In the genomic region with DNA sequence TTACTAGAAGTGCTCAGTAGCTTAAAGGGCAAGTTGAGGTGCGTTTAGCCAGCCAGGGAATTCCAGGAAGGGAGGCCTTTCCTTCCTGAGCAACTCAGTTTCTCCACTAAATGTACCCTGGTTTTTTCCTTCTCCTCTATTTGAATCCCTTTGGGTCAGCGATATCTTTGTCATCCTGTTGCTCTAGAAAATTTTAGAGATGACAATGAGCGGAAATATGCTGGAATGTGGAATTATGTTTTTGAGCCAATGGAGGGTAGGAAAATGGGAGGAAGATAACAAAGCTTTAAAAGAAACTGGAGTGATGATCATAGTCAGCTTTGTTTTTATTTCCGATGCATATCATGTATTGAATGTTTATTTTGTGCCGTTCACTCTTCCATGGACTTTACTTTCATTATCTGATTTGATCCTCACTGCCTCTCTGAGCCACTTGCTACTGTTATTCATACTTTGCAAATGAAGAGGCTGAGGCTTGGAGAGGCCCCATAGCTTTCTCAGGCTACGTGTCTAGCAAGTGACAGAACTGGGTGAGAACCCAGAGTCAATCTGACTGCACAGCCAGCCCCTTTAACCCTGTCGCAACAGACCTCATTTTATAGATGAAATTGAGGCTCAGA, we compare ENCODE assay signal across 23 cellular contexts.
DNase-seq lines count a peak whose midpoint lies in the region; FAIRE-seq and TF ChIP-seq lines count a peak whose summit lies in the region.
"Had no signal": no experiment of that assay in that cellular context is flagged by ENCODE, and none has a peak within 500 bp of the region (broad histone marks: within the 10 kb centered on the region; RNA-seq: fewer than 3 reads in every experiment).

No MANE protein-coding gene starts in this region.

- intact Hi-C loops in endothelial cell of umbilical vein (cut with micrococcal nuclease) = loop anchor here (1.0 to 5.0 kb wide), 2 partner anchors 80 to 177 kb away; no protein-coding TSS in a partner anchor

- CTCF ChIA-PET in endothelial cell of umbilical vein (lab: Charles Lee) = interaction anchor here (0.9 to 2.9 kb wide), 13 partner anchors 9 to 770 kb away, joined by 3 to 17 read pairs (median 6); a partner anchor contains a TSS
- CTCF ChIA-PET in activated CD4-positive, alpha-beta memory T cell treated with anti-CD3 and anti-CD28 coated beads, Interleukin-2, amount 10 ng/mL, durations not matched to agents 7 days and 5 days (lab: Charles Lee) = interaction anchor here (1.7 to 2.9 kb wide), 2 partner anchors 18 to 20 kb away, joined by 5 to 12 read pairs; no protein-coding TSS in a partner anchor

- TF ChIP-seq CTCF in VCaP (conservative IDR thresholded peaks at IDR 0.05) = no peak
- no peak for TF ChIP-seq CTCF in endothelial cell of umbilical vein (IDR thresholded peaks at IDR 0.05; ENCODE audit: extremely low read depth in 1 of 2, insufficient read depth in 1 of 2, low read depth in 1 of 2, low read length in 2 of 2)
- TF ChIP-seq CTCF in osteocyte (IDR thresholded peaks at IDR 0.05) = no peak

- H3K36me3 ChIP-seq in ACC112 (ENCODE audit: insufficient read depth, low read length) (no peaks in the 10 kb centered on the region), endothelial cell of umbilical vein (ENCODE audit: control insufficient read depth in 2 of 2, extremely low read depth in 1 of 2, insufficient read depth in 2 of 2, low read length in 2 of 2) (no peaks in the 10 kb centered on the region)

- H3K36me3 Mint-ChIP-seq in osteocyte (ENCODE audit: unreplicated experiment) = no peaks in the 10 kb centered on the region
- H3K36me3 Mint-ChIP-seq in activated CD4-positive, alpha-beta memory T cell treated with anti-CD3 and anti-CD28 coated beads, Interleukin-2, amount 10 ng/mL, durations not matched to agents 7 days and 5 days (ENCODE audit: low read depth) = no peaks in the 10 kb centered on the region
- H3K36me3 Mint-ChIP-seq: CD14-positive monocyte had no signal

- POLR2A ChIA-PET in endothelial cell of umbilical vein (lab: Charles Lee) = interaction anchor here (0.5 kb wide), 1 partner anchor 216 kb away, joined by 3 read pairs; no protein-coding TSS in a partner anchor
- POLR2A ChIA-PET in activated CD4-positive, alpha-beta memory T cell treated with anti-CD3 and anti-CD28 coated beads, Interleukin-2, amount 10 ng/mL, durations not matched to agents 7 days and 5 days (lab: Charles Lee) = no interaction called here

- no peaks in the 10 kb centered on the region for H4K20me1 ChIP-seq in endothelial cell of umbilical vein (replicated peaks; ENCODE audit: control insufficient read depth, extremely low read depth, insufficient read depth, low read length)

- H3K27ac Mint-ChIP-seq in osteocyte (ENCODE audit: unreplicated experiment) = peak overlapping the region; percentile 10
- H3K27ac Mint-ChIP-seq in activated CD4-positive, alpha-beta memory T cell treated with anti-CD3 and anti-CD28 coated beads, Interleukin-2, amount 10 ng/mL, durations not matched to agents 7 days and 5 days = no peak overlapping the region
- H3K27ac Mint-ChIP-seq: CD14-positive monocyte had no signal

- BruUV-seq in endothelial cell of umbilical vein (replicated peaks; lab: Mats Ljungman, UMichigan) = no TSS peak

- peak overlapping the region; percentile 96 for H3K4me2 ChIP-seq in endothelial cell of umbilical vein (ENCODE audit: insufficient read depth, low read length)
- H3K4me2 ChIP-seq: PC-9 had no signal

- H3K4me3 ChIP-seq in ACC112 (ENCODE audit: low read depth, low read length) (peak overlapping the region; percentile 61), endothelial cell of umbilical vein (replicated peaks in 1 of 3; ENCODE audit: insufficient read depth in 1 of 3, low read depth in 1 of 3, low read length in 3 of 3) (peak overlapping the region in 2 of 3 experiments; percentile 30 to 58)
- H3K4me3 ChIP-seq: PC-9 had no signal

- H3K4me1 ChIP-seq in ACC112 (ENCODE audit: control insufficient read depth, insufficient read depth, low read length, unreplicated experiment) (peaks cover 9% of the 10 kb centered on the region), endothelial cell of umbilical vein (ENCODE audit: control insufficient read depth, extremely low read depth, insufficient read depth, low read length) (peaks cover 23% of the 10 kb centered on the region)

- DNase-seq in endothelial cell of umbilical vein (ENCODE audit: low read depth, low spot score) (peak; percentile 83), osteocyte (ENCODE audit: extremely low spot score, unreplicated experiment) (no peak), C1 segment of cervical spinal cord (lab: John Stamatoyannopoulos, UW) (no peak), H54 (ENCODE audit: insufficient read length, low spot score) (no peak), cerebellar cortex (ENCODE audit: low spot score) (no peak)
- DNase-seq in activated CD4-positive, alpha-beta memory T cell treated with anti-CD3 and anti-CD28 coated beads, Interleukin-2, amount 10 ng/mL, durations not matched to agents 7 days and 5 days = no peak
- DNase-seq: EL, GF-D8, H9, KG1, NCI-H1092, NCI-H1436, NCI-H187 treated with DMSO at 0.1 percent for 48 hours, NCI-H2107, NCI-H446 treated with DMSO at 0.1 percent for 48 hours, NCI-H526 treated with DMSO at 0.1 percent for 48 hours, PC-9, RPMI8226, SHP77 treated with DMSO at 0.1 percent for 48 hours had no signal

- no peaks in the 10 kb centered on the region for H3K9me3 Mint-ChIP-seq in osteocyte (ENCODE audit: unreplicated experiment)
- no peaks in the 10 kb centered on the region for H3K9me3 Mint-ChIP-seq in activated CD4-positive, alpha-beta memory T cell treated with anti-CD3 and anti-CD28 coated beads, Interleukin-2, amount 10 ng/mL, durations not matched to agents 7 days and 5 days
- H3K9me3 Mint-ChIP-seq: CD14-positive monocyte, H9 had no signal

- TF ChIP-seq POLR2A in endothelial cell of umbilical vein (IDR thresholded peaks at IDR 0.05; ENCODE audit: low read depth, low read length) (no peak), H54 (IDR thresholded peaks at IDR 0.05; ENCODE audit: low read depth, low read length) (no peak)

- H3K27me3 Mint-ChIP-seq in osteocyte (ENCODE audit: unreplicated experiment) = peaks cover 9% of the 10 kb centered on the region
- peaks cover 3% of the 10 kb centered on the region for H3K27me3 Mint-ChIP-seq in activated CD4-positive, alpha-beta memory T cell treated with anti-CD3 and anti-CD28 coated beads, Interleukin-2, amount 10 ng/mL, durations not matched to agents 7 days and 5 days

- H3K9ac ChIP-seq in endothelial cell of umbilical vein (replicated peaks; ENCODE audit: extremely low read depth, insufficient read depth, low read length) = peak overlapping the region; percentile 61

- dilution Hi-C loops in endothelial cell of umbilical vein (cut with MboI; ENCODE audit: extremely low pct_ligation_motif_present, low sequenced_read_pairs) = no loop called here

- no peaks in the 10 kb centered on the region for H3K9me1 ChIP-seq in endothelial cell of umbilical vein (replicated peaks; ENCODE audit: control insufficient read depth, extremely low read depth, insufficient read depth, low read length)

- FAIRE-seq in endothelial cell of umbilical vein (lab: Jason Lieb, UNC) (peak; percentile 88), H54 (lab: Jason Lieb, UNC) (no peak)
- FAIRE-seq: D721Med had no signal

- H3K27me3 ChIP-seq in ACC112 (ENCODE audit: insufficient read depth, low read length) = peaks cover 35% of the 10 kb centered on the region
- peaks cover 0 to 2% of the 10 kb centered on the region in 2 experiments for H3K27me3 ChIP-seq in endothelial cell of umbilical vein (ENCODE audit: control insufficient read depth in 2 of 2, insufficient read depth in 2 of 2, low read length in 2 of 2)

- H3K79me2 ChIP-seq in ACC112 (ENCODE audit: control insufficient read depth, insufficient read depth, low read length, unreplicated experiment) (no peaks in the 10 kb centered on the region), endothelial cell of umbilical vein (ENCODE audit: control insufficient read depth, insufficient read depth, low read length) (no peaks in the 10 kb centered on the region)

- H2AFZ ChIP-seq in ACC112 (ENCODE audit: low read length, unreplicated experiment) (peak overlapping the region; percentile 29), endothelial cell of umbilical vein (ENCODE audit: low read depth, low read length) (peak overlapping the region; percentile 87)
- H2AFZ ChIP-seq: PC-9 had no signal

- peaks cover 9% of the 10 kb centered on the region for H3K4me1 Mint-ChIP-seq in osteocyte (ENCODE audit: unreplicated experiment)
- H3K4me1 Mint-ChIP-seq in activated CD4-positive, alpha-beta memory T cell treated with anti-CD3 and anti-CD28 coated beads, Interleukin-2, amount 10 ng/mL, durations not matched to agents 7 days and 5 days = no peaks in the 10 kb centered on the region
- H3K4me1 Mint-ChIP-seq: CD14-positive monocyte had no signal

- H3K9me3 ChIP-seq in endothelial cell of umbilical vein (replicated peaks; ENCODE audit: control insufficient read depth, insufficient read depth, low read length) = no peaks in the 10 kb centered on the region

- peak overlapping the region; percentile 15 for H3K4me3 Mint-ChIP-seq in osteocyte (ENCODE audit: unreplicated experiment)
- no peak overlapping the region for H3K4me3 Mint-ChIP-seq in activated CD4-positive, alpha-beta memory T cell treated with anti-CD3 and anti-CD28 coated beads, Interleukin-2, amount 10 ng/mL, durations not matched to agents 7 days and 5 days
- H3K4me3 Mint-ChIP-seq: H9 had no signal

- no peak overlapping the region for H3K27ac ChIP-seq in ACC112 (ENCODE audit: low read depth, low read length)
- 0 out of 2 replicates have a peak overlapping the region, but pooled peaks have one; percentile 6 for H3K27ac ChIP-seq in VCaP
- peak overlapping the region; percentile 77 for H3K27ac ChIP-seq in endothelial cell of umbilical vein (ENCODE audit: insufficient read depth, low read depth, low read length)
- H3K27ac ChIP-seq: PC-9 had no signal

TF ChIP-seq in endothelial cell of umbilical vein, 7 proteins besides CTCF, POLR2A, EP300 and RAD21:
- TF ChIP-seq POLR2AphosphoS5 (IDR thresholded peaks at IDR 0.05; ENCODE audit: insufficient read depth, low read depth, low read length) = no peak
- peak; percentile 74 for TF ChIP-seq GATA2 (IDR thresholded peaks at IDR 0.05; ENCODE audit: insufficient read depth, insufficient read length, low read depth, low read length)
- no peak for TF ChIP-seq MYC (IDR thresholded peaks at IDR 0.05; ENCODE audit: low read depth, low read length)
- no peak for TF ChIP-seq MAX (IDR thresholded peaks at IDR 0.05; ENCODE audit: insufficient read depth, insufficient read length)
- no peak for TF ChIP-seq EZH2 (IDR thresholded peaks at IDR 0.05; ENCODE audit: borderline replicate concordance, low read depth, low read length, severe bottlenecking)
- peak; percentile 33 for TF ChIP-seq JUN (IDR thresholded peaks at IDR 0.05; ENCODE audit: borderline replicate concordance, insufficient read depth, insufficient read length, low read depth)
- peak; percentile 22 for TF ChIP-seq FOS (IDR thresholded peaks at IDR 0.05; ENCODE audit: borderline replicate concordance, insufficient read depth, low read length)
TF ChIP-seq in endothelial cell of umbilical vein: peak in this region for 3.
